In the genomic region with DNA sequence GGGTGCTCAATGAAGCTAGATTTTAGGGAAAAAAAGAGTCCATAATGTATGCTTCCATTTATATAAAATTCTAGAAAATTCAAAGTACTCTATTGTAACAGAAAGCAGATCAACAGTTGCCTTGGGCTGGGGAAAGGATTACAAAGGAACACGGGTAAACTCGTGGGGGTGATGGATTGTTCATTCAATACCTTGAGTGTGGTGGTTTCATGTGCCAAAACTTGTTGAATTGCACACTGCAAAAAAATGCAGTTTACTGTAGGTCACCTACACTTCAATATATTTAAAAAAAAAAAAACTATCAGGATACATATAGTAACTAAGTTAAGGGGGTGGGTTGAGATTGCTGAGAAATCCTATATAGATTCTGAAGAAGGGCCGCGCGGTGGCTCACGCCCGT, we compare ENCODE assay signal across 18 cellular contexts.
"Had no signal": no experiment of that assay in that cellular context is flagged by ENCODE, and none has a peak within 500 bp of the region (broad histone marks: within the 10 kb centered on the region; RNA-seq: fewer than 3 reads in every experiment).

No MANE protein-coding gene starts in this region.

- H3K4me2 ChIP-seq: SK-N-SH had no signal

- H3K27me3 ChIP-seq: MG63 had no signal

- H3K9me3 ChIP-seq: MG63, SK-N-SH had no signal

- H3K27ac ChIP-seq: RWPE1 had no signal

- H3K4me3 ChIP-seq: MG63 had no signal

- H3K9ac ChIP-seq: SK-N-SH had no signal

- DNase-seq: KBM-7, MG63, NCI-H1092, NCI-H1105 treated with DMSO at 0.1 percent for 48 hours, NCI-H1417 treated with DMSO at 0.1 percent for 48 hours, NCI-H146, NCI-H1694 treated with DMSO at 0.1 percent for 48 hours, NCI-H1930, NCI-H2081, NCI-H2107, NCI-H2227 treated with DMSO at 0.1 percent for 48 hours, NCI-H510A, NCI-H524 treated with DMSO at 0.1 percent for 48 hours, NCI-H69, NCI-H774, SHP77, SK-N-SH had no signal
